In genomic region chr1:85200870-85201339, GRCh38 we compare ENCODE assay signal across 1 cellular context.
TF ChIP-seq lines count a peak whose summit lies in the region.

A gene with protein sequence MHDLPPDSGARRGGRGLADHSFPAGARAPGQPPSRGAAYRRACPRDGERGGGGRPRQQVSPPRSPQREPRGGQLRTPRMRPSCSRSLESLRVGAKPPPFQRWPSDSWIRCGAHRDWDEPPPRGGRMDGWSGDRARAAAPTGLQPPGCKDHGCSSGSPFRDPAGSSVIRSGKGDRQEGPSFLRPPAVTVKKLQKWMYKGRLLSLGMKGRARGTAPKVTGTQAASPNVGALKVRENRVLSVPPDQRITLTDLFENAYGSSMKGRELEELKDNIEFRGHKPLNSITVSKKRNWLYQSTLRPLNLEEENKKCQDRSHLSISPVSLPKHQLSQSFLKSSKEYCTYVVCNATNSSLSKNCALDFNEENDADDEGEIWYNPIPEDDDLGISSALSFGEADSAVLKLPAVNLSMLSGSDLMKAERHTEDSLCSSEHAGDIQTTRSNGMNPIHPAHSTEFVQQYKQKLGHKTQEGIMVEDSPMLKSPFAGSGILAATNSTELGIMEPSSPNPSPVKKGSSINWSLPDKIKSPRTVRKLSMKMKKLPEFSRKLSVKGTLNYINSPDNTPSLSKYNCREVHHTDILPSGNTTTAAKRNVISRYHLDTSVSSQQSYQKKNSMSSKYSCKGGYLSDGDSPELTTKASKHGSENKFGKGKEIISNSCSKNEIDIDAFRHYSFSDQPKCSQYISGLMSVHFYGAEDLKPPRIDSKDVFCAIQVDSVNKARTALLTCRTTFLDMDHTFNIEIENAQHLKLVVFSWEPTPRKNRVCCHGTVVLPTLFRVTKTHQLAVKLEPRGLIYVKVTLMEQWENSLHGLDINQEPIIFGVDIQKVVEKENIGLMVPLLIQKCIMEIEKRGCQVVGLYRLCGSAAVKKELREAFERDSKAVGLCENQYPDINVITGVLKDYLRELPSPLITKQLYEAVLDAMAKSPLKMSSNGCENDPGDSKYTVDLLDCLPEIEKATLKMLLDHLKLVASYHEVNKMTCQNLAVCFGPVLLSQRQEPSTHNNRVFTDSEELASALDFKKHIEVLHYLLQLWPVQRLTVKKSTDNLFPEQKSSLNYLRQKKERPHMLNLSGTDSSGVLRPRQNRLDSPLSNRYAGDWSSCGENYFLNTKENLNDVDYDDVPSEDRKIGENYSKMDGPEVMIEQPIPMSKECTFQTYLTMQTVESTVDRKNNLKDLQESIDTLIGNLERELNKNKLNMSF (minus strand): TSS chr1:85201016. CDS start chr1:85200996, 20 bp downstream.

TF ChIP-seq in HEK293, 187 proteins besides CTCF, POLR2A, EP300 and RAD21 (continued from another document and continues in another):
- TF ChIP-seq ZNF398 (tag by site-specific recombination; IDR thresholded peaks at IDR 0.05) = peak; percentile 82
- no peak for TF ChIP-seq ZNF621 (tag by site-specific recombination; IDR thresholded peaks at IDR 0.05)
- TF ChIP-seq ZBTB11 (tag by site-specific recombination; conservative IDR thresholded peaks at IDR 0.05; ENCODE audit: low read depth) = no peak; the same call in 1 of the 2 replicates
- TF ChIP-seq ZNF792 (tag by site-specific recombination; IDR thresholded peaks at IDR 0.05) = no peak
- no peak for TF ChIP-seq ZNF426 (tag by site-specific recombination; IDR thresholded peaks at IDR 0.05)
- TF ChIP-seq ZNF664 (tag by site-specific recombination; IDR thresholded peaks at IDR 0.05) = no peak
- peak; percentile 81; the same call in 1 of the 2 replicates for TF ChIP-seq ZSCAN30 (tag by site-specific recombination; IDR thresholded peaks at IDR 0.05)
- TF ChIP-seq ZBTB7A (tag by site-specific recombination; IDR thresholded peaks at IDR 0.05; ENCODE audit: low read depth) = no peak
- no peak for TF ChIP-seq ZNF747 (tag by site-specific recombination; IDR thresholded peaks at IDR 0.05)
- TF ChIP-seq ZNF292 (tag by site-specific recombination; IDR thresholded peaks at IDR 0.05; ENCODE audit: borderline replicate concordance, low read depth) = no peak
- TF ChIP-seq ZNF239 (tag by site-specific recombination; IDR thresholded peaks at IDR 0.05) = no peak
- TF ChIP-seq, protein P1, sequence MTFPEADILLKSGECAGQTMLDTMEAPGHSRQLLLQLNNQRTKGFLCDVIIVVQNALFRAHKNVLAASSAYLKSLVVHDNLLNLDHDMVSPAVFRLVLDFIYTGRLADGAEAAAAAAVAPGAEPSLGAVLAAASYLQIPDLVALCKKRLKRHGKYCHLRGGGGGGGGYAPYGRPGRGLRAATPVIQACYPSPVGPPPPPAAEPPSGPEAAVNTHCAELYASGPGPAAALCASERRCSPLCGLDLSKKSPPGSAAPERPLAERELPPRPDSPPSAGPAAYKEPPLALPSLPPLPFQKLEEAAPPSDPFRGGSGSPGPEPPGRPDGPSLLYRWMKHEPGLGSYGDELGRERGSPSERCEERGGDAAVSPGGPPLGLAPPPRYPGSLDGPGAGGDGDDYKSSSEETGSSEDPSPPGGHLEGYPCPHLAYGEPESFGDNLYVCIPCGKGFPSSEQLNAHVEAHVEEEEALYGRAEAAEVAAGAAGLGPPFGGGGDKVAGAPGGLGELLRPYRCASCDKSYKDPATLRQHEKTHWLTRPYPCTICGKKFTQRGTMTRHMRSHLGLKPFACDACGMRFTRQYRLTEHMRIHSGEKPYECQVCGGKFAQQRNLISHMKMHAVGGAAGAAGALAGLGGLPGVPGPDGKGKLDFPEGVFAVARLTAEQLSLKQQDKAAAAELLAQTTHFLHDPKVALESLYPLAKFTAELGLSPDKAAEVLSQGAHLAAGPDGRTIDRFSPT (tag by site-specific recombination; IDR thresholded peaks at IDR 0.05) = 0 out of 2 replicates have a peak, but pooled peaks have one; percentile 20
- TF ChIP-seq ZNF341 (tag by site-specific recombination; IDR thresholded peaks at IDR 0.05; ENCODE audit: low read depth) = peak; percentile 91
- peak; percentile 95 for TF ChIP-seq ZFHX2 (tag by site-specific recombination; conservative IDR thresholded peaks at IDR 0.05)
- no peak for TF ChIP-seq ZNF626 (tag by site-specific recombination; IDR thresholded peaks at IDR 0.05)
- TF ChIP-seq ZNF302 (tag by site-specific recombination; IDR thresholded peaks at IDR 0.05; ENCODE audit: low read depth) = no peak
- TF ChIP-seq, protein P2, sequence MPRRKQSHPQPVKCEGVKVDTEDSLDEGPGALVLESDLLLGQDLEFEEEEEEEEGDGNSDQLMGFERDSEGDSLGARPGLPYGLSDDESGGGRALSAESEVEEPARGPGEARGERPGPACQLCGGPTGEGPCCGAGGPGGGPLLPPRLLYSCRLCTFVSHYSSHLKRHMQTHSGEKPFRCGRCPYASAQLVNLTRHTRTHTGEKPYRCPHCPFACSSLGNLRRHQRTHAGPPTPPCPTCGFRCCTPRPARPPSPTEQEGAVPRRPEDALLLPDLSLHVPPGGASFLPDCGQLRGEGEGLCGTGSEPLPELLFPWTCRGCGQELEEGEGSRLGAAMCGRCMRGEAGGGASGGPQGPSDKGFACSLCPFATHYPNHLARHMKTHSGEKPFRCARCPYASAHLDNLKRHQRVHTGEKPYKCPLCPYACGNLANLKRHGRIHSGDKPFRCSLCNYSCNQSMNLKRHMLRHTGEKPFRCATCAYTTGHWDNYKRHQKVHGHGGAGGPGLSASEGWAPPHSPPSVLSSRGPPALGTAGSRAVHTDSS (tag by site-specific recombination; IDR thresholded peaks at IDR 0.05) = peak; percentile 86
- no peak for TF ChIP-seq ZNF585B (tag by site-specific recombination; IDR thresholded peaks at IDR 0.05)
- TF ChIP-seq ZFP37 (tag by site-specific recombination; IDR thresholded peaks at IDR 0.05) = no peak
- peak; percentile 71 for TF ChIP-seq KLF1 (tag by site-specific recombination; IDR thresholded peaks at IDR 0.05)
- TF ChIP-seq ZNF843 (tag by site-specific recombination; IDR thresholded peaks at IDR 0.05) = peak; percentile 59; the same call in 1 of the 2 replicates
- TF ChIP-seq ZNF571 (tag by site-specific recombination; IDR thresholded peaks at IDR 0.05) = no peak
- TF ChIP-seq ZNF280C (tag by site-specific recombination; IDR thresholded peaks at IDR 0.05) = no peak
- no peak for TF ChIP-seq SALL2 (tag by site-specific recombination; IDR thresholded peaks at IDR 0.05; ENCODE audit: borderline replicate concordance)
- no peak for TF ChIP-seq PRDM1 (tag by site-specific recombination; IDR thresholded peaks at IDR 0.05)
- TF ChIP-seq ZNF24 (tag by site-specific recombination; IDR thresholded peaks at IDR 0.05) = no peak
- TF ChIP-seq ZBTB21 (tag by site-specific recombination; IDR thresholded peaks at IDR 0.05) = no peak
- no peak for TF ChIP-seq ZNF623 (tag by site-specific recombination; IDR thresholded peaks at IDR 0.05)
- no peak for TF ChIP-seq ZNF580 (tag by site-specific recombination; IDR thresholded peaks at IDR 0.05)
- no peak for TF ChIP-seq TSHZ1 (tag by site-specific recombination; IDR thresholded peaks at IDR 0.05; ENCODE audit: borderline replicate concordance)
- no peak for TF ChIP-seq ZNF37A (tag by site-specific recombination; IDR thresholded peaks at IDR 0.05)
- no peak for TF ChIP-seq ZNF416 (tag by site-specific recombination; IDR thresholded peaks at IDR 0.05)
- peak; percentile 47; the same call in 1 of the 2 replicates for TF ChIP-seq ZNF561 (tag by site-specific recombination; IDR thresholded peaks at IDR 0.05; ENCODE audit: borderline replicate concordance)
- TF ChIP-seq ZNF121 (tag by site-specific recombination; IDR thresholded peaks at IDR 0.05) = no peak
- TF ChIP-seq MYNN (tag by site-specific recombination; IDR thresholded peaks at IDR 0.05; ENCODE audit: borderline replicate concordance) = no peak
- no peak for TF ChIP-seq ZNF600 (tag by site-specific recombination; IDR thresholded peaks at IDR 0.05)
- TF ChIP-seq, protein P3, sequence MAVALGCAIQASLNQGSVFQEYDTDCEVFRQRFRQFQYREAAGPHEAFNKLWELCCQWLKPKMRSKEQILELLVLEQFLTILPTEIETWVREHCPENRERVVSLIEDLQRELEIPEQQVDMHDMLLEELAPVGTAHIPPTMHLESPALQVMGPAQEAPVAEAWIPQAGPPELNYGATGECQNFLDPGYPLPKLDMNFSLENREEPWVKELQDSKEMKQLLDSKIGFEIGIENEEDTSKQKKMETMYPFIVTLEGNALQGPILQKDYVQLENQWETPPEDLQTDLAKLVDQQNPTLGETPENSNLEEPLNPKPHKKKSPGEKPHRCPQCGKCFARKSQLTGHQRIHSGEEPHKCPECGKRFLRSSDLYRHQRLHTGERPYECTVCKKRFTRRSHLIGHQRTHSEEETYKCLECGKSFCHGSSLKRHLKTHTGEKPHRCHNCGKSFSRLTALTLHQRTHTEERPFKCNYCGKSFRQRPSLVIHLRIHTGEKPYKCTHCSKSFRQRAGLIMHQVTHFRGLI (tag by site-specific recombination; IDR thresholded peaks at IDR 0.05) = no peak
